ENCODE assay signal across 1 cellular context in the genomic region with DNA sequence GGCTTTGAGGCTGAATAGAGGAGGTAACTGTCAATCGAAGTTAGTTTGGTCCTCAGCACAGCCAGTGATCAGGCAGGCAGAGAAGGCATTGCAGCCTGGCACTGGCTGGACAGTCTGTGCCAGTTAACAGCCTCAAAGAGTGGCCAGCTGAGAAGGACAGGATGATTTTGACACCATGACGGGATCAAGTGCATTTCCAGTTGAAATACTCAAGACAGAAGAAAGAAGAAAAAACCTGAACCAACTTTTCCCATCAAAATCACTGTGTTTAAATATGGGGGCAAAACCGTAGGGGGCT.
TF ChIP-seq lines count a peak whose summit lies in the region.

No MANE protein-coding gene starts in this region.

TF ChIP-seq in K562, 482 proteins besides CTCF, POLR2A, EP300 and RAD21 (continued from another document):
- no peak for TF ChIP-seq ZNF318 (IDR thresholded peaks at IDR 0.05; ENCODE audit: borderline replicate concordance in 1 of 2, low read depth in 1 of 2)
